14 cellular contexts compared by ENCODE assay signal in genomic region chr6:106729848-106730247, GRCh38.
"Had no signal": no experiment of that assay in that cellular context is flagged by ENCODE, and none has a peak within 500 bp of the region (broad histone marks: within the 10 kb centered on the region; RNA-seq: fewer than 3 reads in every experiment).

No MANE protein-coding gene starts in this region.

- H3K36me3 Mint-ChIP-seq: activated naive CD4-positive, alpha-beta T cell treated with anti-CD3 and anti-CD28 coated beads, Interleukin-2, amount 10 ng/mL, durations not matched to agents 7 days and 5 days had no signal

- H3K4me3 ChIP-seq: lower lobe of right lung, testis had no signal

- H3K27ac ChIP-seq: lower lobe of right lung, testis had no signal

- H3K9me3 ChIP-seq: lower lobe of right lung, testis had no signal

- H3K4me1 ChIP-seq: lower lobe of right lung, testis had no signal

- H3K4me3 Mint-ChIP-seq: activated naive CD4-positive, alpha-beta T cell treated with anti-CD3 and anti-CD28 coated beads, Interleukin-2, amount 10 ng/mL, durations not matched to agents 7 days and 5 days; activated T-helper 17 cell treated with anti-CD3 and anti-CD28 coated beads, Interleukin-2, amount 50 U/mL, for 72 hours; dendritic cell treated with granulocyte-macrophage colony-stimulating factor and Interleukin-4, amounts not matched to agents 40 ng/mL and 50 ng/mL, for 4 days; endodermal cell; stimulated activated naive CD8-positive, alpha-beta T cell treated with anti-CD3 and anti-CD28 coated beads, Interleukin-15, Interleukin-2, amounts not matched to agents 100 ng/mL and 50 ng/mL, for 24 hours had no signal

- H3K27me3 ChIP-seq: testis had no signal

- H3K36me3 ChIP-seq: lower lobe of right lung had no signal

- DNase-seq: activated CD4-positive, alpha-beta T cell treated with anti-CD3 and anti-CD28 coated beads, Interleukin-2, amount 50 U/mL, for 1 hour; activated naive CD4-positive, alpha-beta T cell treated with anti-CD3 and anti-CD28 coated beads, Interleukin-2, amount 10 ng/mL, durations not matched to agents 7 days and 5 days; activated T-cell treated with anti-CD3 and anti-CD28 coated beads for 4 hours; central memory CD4-positive, alpha-beta T cell; endodermal cell; erythroblast; hypothalamus; lower lobe of right lung; stimulated activated CD4-positive, alpha-beta T cell treated with anti-CD3 and anti-CD28 coated beads, Interleukin-2, amount 100 ng/mL, for 48 hours; T-helper 2 cell; testis had no signal

- H3K27ac Mint-ChIP-seq: activated naive CD4-positive, alpha-beta T cell treated with anti-CD3 and anti-CD28 coated beads, Interleukin-2, amount 10 ng/mL, durations not matched to agents 7 days and 5 days; activated T-helper 17 cell treated with anti-CD3 and anti-CD28 coated beads, Interleukin-2, amount 50 U/mL, for 72 hours; dendritic cell treated with granulocyte-macrophage colony-stimulating factor and Interleukin-4, amounts not matched to agents 40 ng/mL and 50 ng/mL, for 4 days; endodermal cell; stimulated activated naive CD8-positive, alpha-beta T cell treated with anti-CD3 and anti-CD28 coated beads, Interleukin-15, Interleukin-2, amounts not matched to agents 100 ng/mL and 50 ng/mL, for 24 hours had no signal

- ATAC-seq: activated T-helper 17 cell treated with anti-CD3 and anti-CD28 coated beads, Interleukin-2, amount 50 U/mL, for 72 hours; lower lobe of right lung had no signal

- H3K27me3 Mint-ChIP-seq: stimulated activated naive CD8-positive, alpha-beta T cell treated with anti-CD3 and anti-CD28 coated beads, Interleukin-15, Interleukin-2, amounts not matched to agents 100 ng/mL and 50 ng/mL, for 24 hours had no signal

- H3K4me1 Mint-ChIP-seq: activated naive CD4-positive, alpha-beta T cell treated with anti-CD3 and anti-CD28 coated beads, Interleukin-2, amount 10 ng/mL, durations not matched to agents 7 days and 5 days; activated T-helper 17 cell treated with anti-CD3 and anti-CD28 coated beads, Interleukin-2, amount 50 U/mL, for 72 hours had no signal

- H3K9me3 Mint-ChIP-seq: activated naive CD4-positive, alpha-beta T cell treated with anti-CD3 and anti-CD28 coated beads, Interleukin-2, amount 10 ng/mL, durations not matched to agents 7 days and 5 days; activated T-helper 17 cell treated with anti-CD3 and anti-CD28 coated beads, Interleukin-2, amount 50 U/mL, for 72 hours; dendritic cell treated with granulocyte-macrophage colony-stimulating factor and Interleukin-4, amounts not matched to agents 40 ng/mL and 50 ng/mL, for 4 days; endodermal cell; stimulated activated naive CD8-positive, alpha-beta T cell treated with anti-CD3 and anti-CD28 coated beads, Interleukin-15, Interleukin-2, amounts not matched to agents 100 ng/mL and 50 ng/mL, for 24 hours had no signal
